In genomic region chr15:54033954-54034458, GRCh38 we compare ENCODE assay signal across 3 cellular contexts.
TF ChIP-seq lines count a peak whose summit lies in the region.

No MANE protein-coding gene starts in this region.

TF ChIP-seq in liver, 16 proteins besides CTCF, POLR2A, EP300 and RAD21 (continued from another document):
- TF ChIP-seq MAX (IDR thresholded peaks at IDR 0.05) (no peak), HNF4A (conservative IDR thresholded peaks at IDR 0.05) (peak; percentile 47 to 51), NR2F2 (IDR thresholded peaks at IDR 0.05) (peak; percentile 73), FOXA2 (IDR thresholded peaks at IDR 0.05) (no peak)
TF ChIP-seq in liver: peak in this region for 4.

TF ChIP-seq in HepG2, 621 proteins besides CTCF, POLR2A, EP300 and RAD21:
- TF ChIP-seq THAP8 (CRISPR knock-in tag; IDR thresholded peaks at IDR 0.05; ENCODE audit: borderline replicate concordance) (no peak), NCOR1 (IDR thresholded peaks at IDR 0.05; ENCODE audit: borderline replicate concordance, low read length) (no peak), ZKSCAN8 (CRISPR knock-in tag; IDR thresholded peaks at IDR 0.05; ENCODE audit: borderline replicate concordance) (no peak), ZNF34 (CRISPR knock-in tag; IDR thresholded peaks at IDR 0.05; ENCODE audit: borderline replicate concordance) (no peak), ZNF598 (CRISPR knock-in tag; IDR thresholded peaks at IDR 0.05; ENCODE audit: borderline replicate concordance) (no peak), E2F5 (CRISPR knock-in tag; conservative IDR thresholded peaks at IDR 0.05) (no peak), HIVEP1 (CRISPR knock-in tag; IDR thresholded peaks at IDR 0.05) (no peak), SIN3B (IDR thresholded peaks at IDR 0.05; ENCODE audit: low read length) (no peak), CENPBD1 (CRISPR knock-in tag; IDR thresholded peaks at IDR 0.05; ENCODE audit: borderline replicate concordance, low read depth) (no peak)

TF ChIP-seq in WTC11, 78 proteins besides CTCF, POLR2A, EP300 and RAD21 (continued from another document):
- no peak for TF ChIP-seq USF1 (CRISPR knock-in tag; IDR thresholded peaks at IDR 0.05)
- no peak for TF ChIP-seq FOXJ3 (CRISPR knock-in tag; IDR thresholded peaks at IDR 0.05; ENCODE audit: borderline replicate concordance)
- TF ChIP-seq TCF7 (CRISPR knock-in tag; IDR thresholded peaks at IDR 0.05; ENCODE audit: low read depth) = no peak
- no peak for TF ChIP-seq ATF6 (CRISPR knock-in tag; IDR thresholded peaks at IDR 0.05)
- no peak for TF ChIP-seq ZNF423 (CRISPR knock-in tag; IDR thresholded peaks at IDR 0.05)
- TF ChIP-seq ERG (CRISPR knock-in tag; IDR thresholded peaks at IDR 0.05) = no peak
- TF ChIP-seq IRF2 (CRISPR knock-in tag; IDR thresholded peaks at IDR 0.05; ENCODE audit: borderline replicate concordance, low read depth) = no peak
- no peak for TF ChIP-seq GRHL2 (CRISPR knock-in tag; IDR thresholded peaks at IDR 0.05; ENCODE audit: insufficient replicate concordance, severe bottlenecking)
- no peak for TF ChIP-seq ZNF263 (CRISPR knock-in tag; IDR thresholded peaks at IDR 0.05; ENCODE audit: low read depth)
- TF ChIP-seq E2F5 (CRISPR knock-in tag; IDR thresholded peaks at IDR 0.05) = no peak
- no peak for TF ChIP-seq MAX (CRISPR knock-in tag; IDR thresholded peaks at IDR 0.05)
- no peak for TF ChIP-seq ESRRA (CRISPR knock-in tag; IDR thresholded peaks at IDR 0.05; ENCODE audit: borderline replicate concordance)
- no peak for TF ChIP-seq NFE2L1 (CRISPR knock-in tag; IDR thresholded peaks at IDR 0.05)
- no peak for TF ChIP-seq SMAD3 (CRISPR knock-in tag; IDR thresholded peaks at IDR 0.05; ENCODE audit: borderline replicate concordance)
- no peak for TF ChIP-seq ZNF425 (CRISPR knock-in tag; conservative IDR thresholded peaks at IDR 0.05)
- TF ChIP-seq FOXP4 (CRISPR knock-in tag; IDR thresholded peaks at IDR 0.05) = no peak
